ENCODE assay signal across 8 cellular contexts in the genomic region with DNA sequence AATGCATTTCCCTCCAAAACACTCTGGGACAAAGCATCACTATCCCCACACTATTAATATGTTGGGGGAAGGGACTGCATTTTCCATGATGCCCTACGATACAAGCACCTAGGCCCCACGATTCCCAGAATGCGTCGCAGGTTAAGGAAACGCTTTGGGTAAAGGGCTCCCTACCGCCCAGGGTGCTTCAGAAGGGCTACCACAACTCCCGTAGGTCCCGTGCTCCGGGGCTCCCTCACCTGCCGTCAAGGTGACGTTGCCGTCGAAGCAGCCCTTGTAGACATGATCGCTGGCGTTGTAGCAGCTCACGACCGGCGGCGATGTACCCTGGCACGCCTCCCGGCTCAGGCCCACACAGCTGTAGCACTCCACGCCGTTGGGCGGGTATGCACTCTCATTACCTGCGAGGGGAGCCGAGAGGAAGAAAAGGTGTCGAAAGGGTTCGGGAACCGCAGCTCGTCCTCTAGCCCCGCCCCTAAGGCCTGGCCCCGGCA. TPM values are rescaled to one million over a fixed set of nuclear protein-coding genes. Genes with fewer than 3 reads are reported as not detected.
DNase-seq lines count a peak whose midpoint lies in the region; FAIRE-seq and TF ChIP-seq lines count a peak whose summit lies in the region.

No MANE protein-coding gene starts in this region.

- intact Hi-C loops in sigmoid colon (cut with DNase I): loop anchor here (5.0 kb wide), 2 partner anchors 39 to 64 kb away; partner anchors contain the start of genes ETHE1 and PHLDB3

- peak overlapping the region; percentile 64 for H3K4me3 ChIP-seq in H7 (ENCODE audit: insufficient read depth, low read depth, low read length)
- peak overlapping the region; percentile 89 for H3K4me3 ChIP-seq in SK-N-MC
- H3K4me3 ChIP-seq in fibroblast of the aortic adventitia (ENCODE audit: low read depth, low read length): peak overlapping the region; percentile 72
- peak overlapping the region; percentile 59 to 73 (median 69) for H3K4me3 ChIP-seq in sigmoid colon
- H3K4me3 ChIP-seq in small intestine (ENCODE audit: low read depth in 1 of 2, low read length in 2 of 2): peak overlapping the region in 1 of 2 donors; percentile 21

- no peak overlapping the region for H3K9ac ChIP-seq in SK-N-MC (ENCODE audit: insufficient read length)

- H3K27ac ChIP-seq in SK-N-MC (no peak overlapping the region), sigmoid colon (peak overlapping the region; percentile 88 to 93 (median 90)), small intestine (ENCODE audit: low read depth in 1 of 2, low read length in 1 of 2) (peak overlapping the region in 1 of 2 donors; percentile 29)

- H3K4me1 ChIP-seq in sigmoid colon (peaks cover 0 to 18% (median 13%) of the 10 kb centered on the region in 4 donors), small intestine (ENCODE audit: control insufficient read depth in 2 of 2, insufficient read depth in 1 of 2, low read depth in 1 of 2, low read length in 1 of 2) (no peaks in the 10 kb centered on the region)

- no peak for TF ChIP-seq EP300 in sigmoid colon (IDR thresholded peaks at IDR 0.05)

- H3K36me3 ChIP-seq in H7 (replicated peaks; ENCODE audit: control insufficient read depth, insufficient read depth, low read length): no peaks in the 10 kb centered on the region
- no peaks in the 10 kb centered on the region for H3K36me3 ChIP-seq in SK-N-MC (ENCODE audit: insufficient read depth, low read length)
- no peaks in the 10 kb centered on the region for H3K36me3 ChIP-seq in sigmoid colon
- no peaks in the 10 kb centered on the region for H3K36me3 ChIP-seq in small intestine (ENCODE audit: control insufficient read depth in 2 of 2, insufficient read depth in 2 of 2, low read length in 2 of 2)

- no peak for FAIRE-seq in small intestine (lab: Jason Lieb, UNC)

- WGBS in sigmoid colon, 2 donors: 10% methylated on average over 32 of the region's 32 CpGs
- 7 to 9% (median 9%) methylated on average over 29 to 32 of the region's 32 CpGs for WGBS in small intestine, 3 donors

- DNase-seq in H7 (no peak), SK-N-MC (ENCODE audit: low read depth, low spot score) (no peak), fibroblast of the aortic adventitia (ENCODE audit: low read depth) (no peak), sigmoid colon (no peak), NCI-H345 treated with DMSO at 0.1 percent for 48 hours (lab: John Stamatoyannopoulos, UW; ENCODE audit: unreplicated experiment) (no peak), small intestine (no peak), NCI-H1436 (lab: John Stamatoyannopoulos, UW) (no peak)
- DNase-seq in stimulated activated CD4-positive, alpha-beta T cell treated with anti-CD3 and anti-CD28 coated beads, Interleukin-4, amount 100 ng/mL, for 24 hours: no peak

- no peak for TF ChIP-seq POLR2A in sigmoid colon (IDR thresholded peaks at IDR 0.05)

- H3K27me3 ChIP-seq in H7 (ENCODE audit: control insufficient read depth, insufficient read depth, low read length) (peaks cover 41% of the 10 kb centered on the region), sigmoid colon (no peaks in the 10 kb centered on the region), small intestine (ENCODE audit: control insufficient read depth in 2 of 2, insufficient read depth in 2 of 2, low read length in 2 of 2) (no peaks in the 10 kb centered on the region)

- TF ChIP-seq CTCF in fibroblast of the aortic adventitia (IDR thresholded peaks at IDR 0.05; ENCODE audit: insufficient read depth, low read length): no peak
- no peak for TF ChIP-seq CTCF in sigmoid colon (IDR thresholded peaks at IDR 0.05)

- H3K9me3 ChIP-seq in SK-N-MC (ENCODE audit: low read depth, low read length) (no peaks in the 10 kb centered on the region), sigmoid colon (no peaks in the 10 kb centered on the region), small intestine (ENCODE audit: control insufficient read depth, low read depth) (no peaks in the 10 kb centered on the region)

RNA-seq across cellular contexts. Expression of gene LYPD3, which starts 2.5 kb away (rescaled TPM):
- 0.11 TPM in 1 of 2 replicates, not detected in the other for total RNA-seq in H7 (2014; rRNA removed; shearing (Covaris generic))
- total RNA-seq in fibroblast of the aortic adventitia (ENCODE audit: low replicate concordance) (0.36 TPM in 1 of 2 replicates, not detected in the other), sigmoid colon (1 to 10 TPM in 3 of 4 donors, not detected in 1; 1.2 to 1.8 (median 1.8) TPM)
- polyA plus RNA-seq in sigmoid colon (1 to 10 TPM in 1 of 3 donors, under 1 TPM in 2; 0.46 to 1.6 (median 0.60) TPM), small intestine (1 to 10 TPM in 1 of 3 donors, under 1 TPM in 1, not detected in 1; 0.73 to 1.1 TPM)

RNA-seq across cellular contexts. Expression of gene PHLDB3, which starts 41.6 kb away (rescaled TPM):
- 3.5 and 7.9 TPM in 2 replicates for total RNA-seq in H7 (2014; rRNA removed; shearing (Covaris generic))
- total RNA-seq in fibroblast of the aortic adventitia (ENCODE audit: low replicate concordance) (8.0 and 11.4 TPM in 2 replicates), sigmoid colon (10 to 100 TPM in 2 of 4 donors, 1 to 10 TPM in 2; 5.7 to 12.5 (median 10.1) TPM)
- polyA plus RNA-seq in sigmoid colon (10 to 100 TPM in 1 of 3 donors, 1 to 10 TPM in 2; 6.5 to 16.0 (median 9.0) TPM), small intestine (10 to 100 TPM in 2 of 3 donors, 1 to 10 TPM in 1; 6.2 to 27.6 (median 19.7) TPM)

RNA-seq across cellular contexts. Expression of gene TEX101, which starts 48.2 kb away (rescaled TPM):
- total RNA-seq in H7 (2014; rRNA removed; shearing (Covaris generic)): not detected in 2 replicates
- total RNA-seq in fibroblast of the aortic adventitia (ENCODE audit: low replicate concordance) (not detected in 2 replicates), sigmoid colon (not detected)
- polyA plus RNA-seq in sigmoid colon (under 1 TPM in 1 of 3 donors, not detected in 2; 0.22 TPM), small intestine (not detected)
